ENCODE assay signal across 11 cellular contexts in the genomic region with DNA sequence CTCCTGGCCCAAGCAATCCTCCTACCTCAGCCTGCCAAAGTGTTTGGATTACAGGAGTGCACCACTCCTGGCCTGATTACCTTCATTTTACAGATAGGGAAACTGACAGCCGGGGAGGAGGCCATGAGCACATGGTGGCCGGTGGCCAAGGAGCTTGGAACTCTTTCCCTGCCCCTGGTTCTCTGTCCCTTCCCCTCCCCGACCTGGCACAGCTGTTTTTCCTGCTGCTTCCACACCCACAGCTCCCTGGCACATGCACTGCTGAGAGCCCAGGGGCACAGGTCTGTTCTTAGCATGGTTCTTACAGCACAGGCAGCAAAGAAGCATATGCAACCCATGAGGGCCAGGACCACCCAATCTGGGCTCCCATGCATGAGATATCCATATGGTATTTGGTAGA. TPM values are rescaled to one million over a fixed set of nuclear protein-coding genes. Genes with fewer than 3 reads are reported as not detected.
"Had no signal": no experiment of that assay in that cellular context is flagged by ENCODE, and none has a peak within 500 bp of the region (broad histone marks: within the 10 kb centered on the region; RNA-seq: fewer than 3 reads in every experiment).

No MANE protein-coding gene starts in this region.

- H3K27ac ChIP-seq: cardiac muscle cell, lower lobe of right lung, SK-N-MC, skin epidermis, testis had no signal

- ATAC-seq: activated CD4-positive, CD25-positive, alpha-beta regulatory T cell treated with anti-CD3 and anti-CD28 coated beads, Interleukin-2, amount 50 U/mL, for 24 hours; esophagus mucosa; lower lobe of right lung had no signal

- H3K4me1 ChIP-seq: lower lobe of right lung, testis had no signal

- DNase-seq: activated CD4-positive, alpha-beta T cell treated with anti-CD3 and anti-CD28 coated beads, Interleukin-2, amount 50 U/mL, for 4 hours; activated naive CD4-positive, alpha-beta T cell treated with anti-CD3 and anti-CD28 coated beads, Interleukin-2, amount 50 U/mL, for 16 hours; activated T-cell treated with anti-CD3 and anti-CD28 coated beads, Interleukin-2, amount 50 U/mL, for 1 hour; lower lobe of right lung; testis had no signal

- H3K4me3 ChIP-seq: cardiac muscle cell, lower lobe of right lung, SK-N-MC, skin epidermis, testis had no signal

- H3K9me3 ChIP-seq: lower lobe of right lung, testis had no signal

- H3K27me3 ChIP-seq: cardiac muscle cell, testis had no signal

- H3K36me3 ChIP-seq: cardiac muscle cell, lower lobe of right lung had no signal

RNA-seq across cellular contexts. Expression of gene FABP3, which starts 58.5 kb away (rescaled TPM):
- total RNA-seq: activated T-helper 2 cell treated with anti-CD3 and anti-CD28 coated beads, Interferon-gamma antibody, Interleukin-2, Interleukin-4, amounts not matched to agents 10 μg/mL and 5 μg/mL and 100 μg/mL, durations not matched to agents 14 hours and 24 hours and 36 hours had no signal
